ENCODE assay signal across 9 cellular contexts in the genomic region with DNA sequence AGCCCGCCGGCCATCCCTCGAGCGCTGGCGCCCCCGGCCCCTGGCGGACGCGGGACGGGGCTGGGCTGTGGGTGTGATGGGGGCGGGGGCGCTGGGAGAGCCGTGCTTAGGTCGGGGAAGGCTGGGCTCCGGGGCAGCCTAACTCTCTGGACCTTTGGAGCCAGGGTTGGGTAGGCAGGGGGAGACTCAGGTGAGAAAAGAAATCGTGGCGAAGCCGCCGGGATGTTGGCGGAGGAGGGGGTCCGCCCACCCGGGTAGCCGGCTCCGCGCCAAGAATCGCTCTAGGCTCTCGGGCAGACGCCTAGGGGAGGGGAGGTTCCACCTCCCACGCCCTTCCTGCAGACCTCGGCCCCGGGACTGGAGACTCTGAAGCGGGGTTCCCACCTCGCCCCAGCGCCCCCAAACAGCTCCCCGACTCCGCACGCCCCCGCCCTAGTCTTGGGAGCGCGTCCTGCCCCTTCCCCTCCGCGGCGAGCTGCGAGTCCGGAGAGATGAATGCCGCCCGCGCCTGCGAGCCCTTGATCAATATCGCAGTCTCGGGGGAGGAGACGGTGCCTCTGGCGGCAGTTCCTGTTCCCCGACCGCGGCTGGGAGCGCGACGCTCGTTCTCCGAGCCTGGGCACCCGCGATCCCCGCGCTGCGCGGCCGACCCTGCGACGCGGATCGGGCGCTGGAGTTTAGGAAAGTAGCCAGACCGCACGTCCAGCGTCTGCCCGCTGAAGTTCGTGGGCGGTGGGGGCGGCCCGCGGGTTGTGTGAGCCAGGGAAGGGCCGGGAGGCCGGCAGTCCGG. TPM values are rescaled to one million over a fixed set of nuclear protein-coding genes. Genes with fewer than 3 reads are reported as not detected.
DNase-seq lines count a peak whose midpoint lies in the region; ATAC-seq and TF ChIP-seq lines count a peak whose summit lies in the region.
"Had no signal": no experiment of that assay in that cellular context is flagged by ENCODE, and none has a peak within 500 bp of the region (broad histone marks: within the 10 kb centered on the region; RNA-seq: fewer than 3 reads in every experiment).

No MANE protein-coding gene starts in this region.

- no peaks in the 10 kb centered on the region for H3K9me3 ChIP-seq in CD8-positive, alpha-beta T cell (ENCODE audit: low read length)
- no peaks in the 10 kb centered on the region for H3K9me3 ChIP-seq in naive thymus-derived CD4-positive, alpha-beta T cell (ENCODE audit: control insufficient read depth in 2 of 3, low read length in 3 of 3)
- no peaks in the 10 kb centered on the region for H3K9me3 ChIP-seq in transverse colon

- no peak for TF ChIP-seq POLR2A in transverse colon (IDR thresholded peaks at IDR 0.05)

- 1% methylated on average over 42 of the region's 85 CpGs; no CpG with 5 or more reads in 1 of the 2 donors for WGBS in transverse colon (ENCODE audit: low coverage in 1 of 2), 2 donors

- no peak overlapping the region for H3K9ac ChIP-seq in KMS-11

- H3K4me1 Mint-ChIP-seq in CD8-positive, alpha-beta T cell (ENCODE audit: low read depth): peaks cover 3% of the 10 kb centered on the region
- peaks cover 0 to 4% of the 10 kb centered on the region in 2 donors for H3K4me1 Mint-ChIP-seq in effector memory CD8-positive, alpha-beta T cell (ENCODE audit: low read depth in 2 of 2)
- H3K4me1 Mint-ChIP-seq in naive thymus-derived CD4-positive, alpha-beta T cell: peaks cover 0 to 9% (median 4%) of the 10 kb centered on the region in 7 donors

- H3K27ac Mint-ChIP-seq in CD8-positive, alpha-beta T cell: no peak overlapping the region
- peak overlapping the region in 1 of 2 donors; percentile 32 for H3K27ac Mint-ChIP-seq in effector memory CD8-positive, alpha-beta T cell
- H3K27ac Mint-ChIP-seq in naive thymus-derived CD4-positive, alpha-beta T cell: no peak overlapping the region

- intact Hi-C loops in CD8-positive, alpha-beta T cell (cut with DNase I, micrococcal nuclease): no loop called here
- intact Hi-C loops in naive thymus-derived CD4-positive, alpha-beta T cell (cut with micrococcal nuclease): loop anchor here in 1 of 2 donors (10.0 kb wide), 1 partner anchor 110 kb away; a partner anchor contains a TSS
- intact Hi-C loops in transverse colon (cut with DNase I; ENCODE audit: low total_unique reads) (no loop called here), sciatic nerve (cut with DNase I) (no loop called here)

- peak in 5 of 7 experiments; percentile 21 to 59 (median 29) for DNase-seq in CD8-positive, alpha-beta T cell
- peak; percentile 18 to 25 for DNase-seq in activated CD4-positive, alpha-beta T cell treated with anti-CD3 and anti-CD28 coated beads, Interleukin-2, amount 50 U/mL, for 4 hours
- peak; percentile 4 to 24 (median 13) for DNase-seq in effector memory CD8-positive, alpha-beta T cell
- peak in 8 of 9 donors; percentile 17 to 57 (median 24) for DNase-seq in naive thymus-derived CD4-positive, alpha-beta T cell
- DNase-seq in transverse colon: no peak
- no peak for DNase-seq in sciatic nerve (ENCODE audit: low spot score)

- no peaks in the 10 kb centered on the region for H3K36me3 Mint-ChIP-seq in CD8-positive, alpha-beta T cell
- H3K36me3 Mint-ChIP-seq in effector memory CD8-positive, alpha-beta T cell (ENCODE audit: insufficient read depth): no peaks in the 10 kb centered on the region
- H3K36me3 Mint-ChIP-seq in naive thymus-derived CD4-positive, alpha-beta T cell: no peaks in the 10 kb centered on the region

- no peak for TF ChIP-seq CTCF in CD8-positive, alpha-beta T cell (IDR thresholded peaks at IDR 0.05)
- TF ChIP-seq CTCF in KMS-11 (conservative IDR thresholded peaks at IDR 0.05; ENCODE audit: low read depth, low read length): no peak
- no peak for TF ChIP-seq CTCF in transverse colon (IDR thresholded peaks at IDR 0.05)

- H3K36me3 ChIP-seq in CD8-positive, alpha-beta T cell (ENCODE audit: insufficient read depth, low read length): no peaks in the 10 kb centered on the region
- no peaks in the 10 kb centered on the region for H3K36me3 ChIP-seq in KMS-11 (ENCODE audit: insufficient read depth)
- no peaks in the 10 kb centered on the region for H3K36me3 ChIP-seq in naive thymus-derived CD4-positive, alpha-beta T cell (ENCODE audit: control insufficient read depth in 2 of 3, insufficient read depth in 3 of 3, low read length in 3 of 3)
- no peaks in the 10 kb centered on the region for H3K36me3 ChIP-seq in transverse colon

- H3K4me1 ChIP-seq in CD8-positive, alpha-beta T cell (ENCODE audit: insufficient read depth, low read length): peaks cover 10% of the 10 kb centered on the region
- H3K4me1 ChIP-seq in KMS-11 (ENCODE audit: low read depth, poor library complexity, severe bottlenecking) (no peaks in the 10 kb centered on the region), transverse colon (peaks cover 8 to 24% (median 23%) of the 10 kb centered on the region in 4 donors)
- no peaks in the 10 kb centered on the region for H3K4me1 ChIP-seq in naive thymus-derived CD4-positive, alpha-beta T cell (ENCODE audit: control insufficient read depth in 2 of 2, insufficient read depth in 2 of 2, low read length in 2 of 2)

- H3K27ac ChIP-seq in CD8-positive, alpha-beta T cell (ENCODE audit: low read depth, low read length): no peak overlapping the region
- no peak overlapping the region for H3K27ac ChIP-seq in KMS-11
- no peak overlapping the region for H3K27ac ChIP-seq in naive thymus-derived CD4-positive, alpha-beta T cell (ENCODE audit: low read depth, low read length)
- H3K27ac ChIP-seq in transverse colon: no peak overlapping the region

- peak; percentile 48 for ATAC-seq in CD8-positive, alpha-beta T cell
- ATAC-seq in effector memory CD8-positive, alpha-beta T cell (replicated peaks): peak; percentile 63
- peak; percentile 60 for ATAC-seq in naive thymus-derived CD4-positive, alpha-beta T cell
- ATAC-seq in HG03175 (IDR thresholded peaks at IDR 0.05; ENCODE audit: unreplicated experiment) (no peak), sciatic nerve (no peak)

- no peak for TF ChIP-seq EP300 in transverse colon (IDR thresholded peaks at IDR 0.05; ENCODE audit: low read depth)

- H2AFZ ChIP-seq in KMS-11 (ENCODE audit: low read depth): peak overlapping the region; percentile 79; the same call in 1 of the 2 replicates

- POLR2A ChIA-PET in CD8-positive, alpha-beta T cell (lab: Charles Lee): no interaction called here
- POLR2A ChIA-PET in naive thymus-derived CD4-positive, alpha-beta T cell (lab: Charles Lee): no interaction called here

- CTCF ChIA-PET in CD8-positive, alpha-beta T cell (lab: Charles Lee): interaction anchor here (0.8 kb wide), 1 partner anchor 60 kb away, joined by 3 read pairs; no protein-coding TSS in a partner anchor
- CTCF ChIA-PET in naive thymus-derived CD4-positive, alpha-beta T cell (lab: Charles Lee): no interaction called here

- peak overlapping the region; percentile 97 for H3K4me2 ChIP-seq in KMS-11

- peaks cover 53% of the 10 kb centered on the region for H3K27me3 Mint-ChIP-seq in CD8-positive, alpha-beta T cell (ENCODE audit: low read depth)
- peaks cover 76 to 89% of the 10 kb centered on the region in 2 donors for H3K27me3 Mint-ChIP-seq in effector memory CD8-positive, alpha-beta T cell
- H3K27me3 Mint-ChIP-seq in naive thymus-derived CD4-positive, alpha-beta T cell: peaks cover 59 to 84% (median 64%) of the 10 kb centered on the region in 5 donors

- peaks cover 25% of the 10 kb centered on the region for H3K27me3 ChIP-seq in CD8-positive, alpha-beta T cell (ENCODE audit: insufficient read depth, low read length)
- H3K27me3 ChIP-seq in KMS-11 (ENCODE audit: insufficient read depth, low read depth) (peaks cover 54% of the 10 kb centered on the region), transverse colon (peaks cover 95% of the 10 kb centered on the region)
- peaks cover 5 to 12% of the 10 kb centered on the region in 2 donors for H3K27me3 ChIP-seq in naive thymus-derived CD4-positive, alpha-beta T cell (ENCODE audit: control insufficient read depth in 2 of 2, insufficient read depth in 2 of 2, low read length in 2 of 2)

- peak overlapping the region; percentile 75 for H3K4me3 Mint-ChIP-seq in CD8-positive, alpha-beta T cell
- H3K4me3 Mint-ChIP-seq in effector memory CD8-positive, alpha-beta T cell: peak overlapping the region; percentile 73 to 74
- peak overlapping the region; percentile 55 to 85 (median 78) for H3K4me3 Mint-ChIP-seq in naive thymus-derived CD4-positive, alpha-beta T cell

- no peaks in the 10 kb centered on the region for H3K9me3 Mint-ChIP-seq in CD8-positive, alpha-beta T cell
- no peaks in the 10 kb centered on the region for H3K9me3 Mint-ChIP-seq in effector memory CD8-positive, alpha-beta T cell
- H3K9me3 Mint-ChIP-seq in naive thymus-derived CD4-positive, alpha-beta T cell: peaks cover 0 to 1% (median 0%) of the 10 kb centered on the region in 11 donors

- H3K79me2 ChIP-seq in KMS-11 (ENCODE audit: insufficient read depth, low read depth): no peaks in the 10 kb centered on the region

- H3K4me3 ChIP-seq in CD8-positive, alpha-beta T cell (ENCODE audit: low read depth, low read length): peak overlapping the region; percentile 43
- H3K4me3 ChIP-seq in KMS-11 (IDR thresholded peaks at IDR 0.05; ENCODE audit: insufficient read depth, low read depth, low read length) (no peak overlapping the region), transverse colon (peak overlapping the region; percentile 2 to 53 (median 26))
- peak overlapping the region; percentile 44 for H3K4me3 ChIP-seq in naive thymus-derived CD4-positive, alpha-beta T cell (ENCODE audit: low read length)

- no peaks in the 10 kb centered on the region for H4K20me1 ChIP-seq in KMS-11 (ENCODE audit: insufficient read depth)

- in situ Hi-C loops in transverse colon (cut with MboI; ENCODE audit: low pct_ligation_motif_present in 1 of 4, low pct_unique_long_range_greater_than_20kb in 1 of 4, low sequenced_read_pairs in 3 of 4): no loop called here

RNA-seq across cellular contexts. Expression of a gene that starts 0.7 kb away (rescaled TPM):
- total RNA-seq in CD8-positive, alpha-beta T cell: not detected
- total RNA-seq in naive thymus-derived CD4-positive, alpha-beta T cell: not detected
- not detected for polyA plus RNA-seq in naive thymus-derived CD4-positive, alpha-beta T cell
- total RNA-seq in transverse colon (not detected), sciatic nerve (0.36 TPM)
- total RNA-seq: dermis microvascular lymphatic vessel endothelial cell had no signal

RNA-seq across cellular contexts. Expression of a gene that starts 59.9 kb away (rescaled TPM):
- total RNA-seq in CD8-positive, alpha-beta T cell: not detected
- total RNA-seq in naive thymus-derived CD4-positive, alpha-beta T cell: not detected
- not detected for polyA plus RNA-seq in naive thymus-derived CD4-positive, alpha-beta T cell
- total RNA-seq in transverse colon (not detected), sciatic nerve (not detected)
- total RNA-seq: dermis microvascular lymphatic vessel endothelial cell had no signal

Comparison
In these comparisons a context has a peak if more than half of its experiments do, and no peak if none do; other contexts are left out.
1. ATAC-seq: peak in CD8-positive, alpha-beta T cell (single experiment), effector memory CD8-positive, alpha-beta T cell (single experiment) and naive thymus-derived CD4-positive, alpha-beta T cell (single experiment); none in HG03175 (single experiment) and sciatic nerve (single experiment).
2. DNase-seq: peak in CD8-positive, alpha-beta T cell (5 of 7), activated CD4-positive, alpha-beta T cell treated with anti-CD3 and anti-CD28 coated beads, Interleukin-2, amount 50 U/mL, for 4 hours (2 of 2), effector memory CD8-positive, alpha-beta T cell (3 of 3) and naive thymus-derived CD4-positive, alpha-beta T cell (8 of 9); none in transverse colon (single experiment) and sciatic nerve (single experiment).
3. Peak in every context shown above with its lines, with median percentiles within 50 percentile points of each other: H3K4me3 Mint-ChIP-seq.